In the genomic region with DNA sequence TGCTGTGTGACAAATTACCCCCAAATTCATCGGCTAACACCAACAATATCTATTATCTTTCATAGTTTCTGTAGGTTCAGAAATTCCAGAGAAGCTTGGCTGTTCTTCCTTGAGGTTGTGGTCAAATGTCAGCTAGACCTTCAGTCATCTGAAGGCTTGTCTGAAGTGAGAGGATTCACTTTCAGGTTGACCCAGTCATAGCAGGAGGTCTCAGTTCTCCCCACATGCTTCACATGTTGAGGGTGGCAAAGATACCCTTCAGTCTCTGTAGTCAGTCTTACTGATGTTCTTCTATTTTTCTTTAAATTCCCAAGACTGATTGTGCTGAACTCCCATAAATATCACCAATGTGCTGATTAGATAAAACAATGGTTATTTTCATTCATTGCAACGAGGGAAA, we compare ENCODE assay signal across 28 cellular contexts.
"Had no signal": no experiment of that assay in that cellular context is flagged by ENCODE, and none has a peak within 500 bp of the region (broad histone marks: within the 10 kb centered on the region; RNA-seq: fewer than 3 reads in every experiment).

No MANE protein-coding gene starts in this region.

- H3K4me3 Mint-ChIP-seq: effector memory CD8-positive, alpha-beta T cell; mesothelial cell of epicardium; naive B cell; natural killer cell treated with Interleukin-12 subunit alpha and Interleukin-12 subunit beta and Interleukin-15 and Interleukin-18, amount 100 ng/mL, for 72 hours; neural progenitor cell had no signal

- ATAC-seq: effector memory CD8-positive, alpha-beta T cell; heart right ventricle; left cardiac atrium; left lung; mucosa of descending colon; natural killer cell treated with Interleukin-12 subunit alpha and Interleukin-12 subunit beta and Interleukin-15 and Interleukin-18, amount 100 ng/mL, for 72 hours; sciatic nerve had no signal

- H3K27ac Mint-ChIP-seq: effector memory CD8-positive, alpha-beta T cell; mesothelial cell of epicardium; naive B cell; natural killer cell treated with Interleukin-12 subunit alpha and Interleukin-12 subunit beta and Interleukin-15 and Interleukin-18, amount 100 ng/mL, for 72 hours; neural progenitor cell had no signal

- H3K9me3 ChIP-seq: esophagus squamous epithelium, left lung, mucosa of descending colon, prostate gland, right atrium auricular region, stomach, thyroid gland, vagina had no signal

- H3K27me3 Mint-ChIP-seq: effector memory CD8-positive, alpha-beta T cell; naive B cell; natural killer cell treated with Interleukin-12 subunit alpha and Interleukin-12 subunit beta and Interleukin-15 and Interleukin-18, amount 100 ng/mL, for 72 hours had no signal

- H3K9ac ChIP-seq: neural progenitor cell had no signal

- H3K27me3 ChIP-seq: esophagus squamous epithelium, heart right ventricle, left lung, neural progenitor cell, right atrium auricular region, stomach, thyroid gland, vagina had no signal

- H2AFZ ChIP-seq: neural progenitor cell had no signal

- H3K4me2 ChIP-seq: neural progenitor cell, smooth muscle cell had no signal

- H3K4me1 Mint-ChIP-seq: mesothelial cell of epicardium, naive B cell, neural progenitor cell had no signal

- H3K36me3 Mint-ChIP-seq: mesothelial cell of epicardium, naive B cell, neural progenitor cell had no signal

- H3K27ac ChIP-seq: esophagus squamous epithelium, heart right ventricle, left lung, neural progenitor cell, prostate gland, right atrium auricular region, stomach, thyroid gland, vagina had no signal

- H3K9me3 Mint-ChIP-seq: neural progenitor cell had no signal

- H3K4me1 ChIP-seq: esophagus squamous epithelium, heart right ventricle, left lung, neural progenitor cell, prostate gland, right atrium auricular region, stomach, thyroid gland, vagina had no signal

- H3K4me3 ChIP-seq: esophagus squamous epithelium, heart right ventricle, left lung, mucosa of descending colon, neural progenitor cell, prostate gland, right atrium auricular region, smooth muscle cell, stomach, thyroid gland, vagina had no signal

- H3K36me3 ChIP-seq: esophagus squamous epithelium, heart right ventricle, left lung, neural progenitor cell, prostate gland, right atrium auricular region, stomach, thyroid gland, vagina had no signal

- DNase-seq: effector memory CD8-positive, alpha-beta T cell; erythroblast; esophagus squamous epithelium; foreskin melanocyte; glutamatergic neuron; heart right ventricle; hippocampal formation; left cardiac atrium; left lung; mesenchymal stem cell; mucosa of descending colon; naive B cell; stimulated activated CD4-positive, alpha-beta T cell treated with anti-CD3 and anti-CD28 coated beads, Interleukin-12 subunit alpha, Interleukin-12 subunit beta, amount 100 ng/mL, for 4 hours; stimulated activated CD4-positive, alpha-beta T cell treated with anti-CD3 and anti-CD28 coated beads, Interleukin-1b, Interleukin-23, amount 100 ng/mL, for 48 hours; stimulated activated CD4-positive, alpha-beta T cell treated with anti-CD3 and anti-CD28 coated beads, Interleukin-4, amount 100 ng/mL, for 1 hour; stimulated activated CD8-positive, alpha-beta memory T cell treated with anti-CD3 and anti-CD28 coated beads, Interleukin-4, amount 100 ng/mL, for 48 hours; stimulated activated naive CD4-positive, alpha-beta T cell treated with Interleukin-2 at 50 U/mL for 16 hours; stomach; thyroid gland; trophoblast cell had no signal
